ENCODE assay signal across 24 cellular contexts in genomic region chr11:120207517-120207916, GRCh38. TPM values are rescaled to one million over a fixed set of nuclear protein-coding genes. Genes with fewer than 3 reads are reported as not detected.
DNase-seq lines count a peak whose midpoint lies in the region; ATAC-seq, FAIRE-seq and TF ChIP-seq lines count a peak whose summit lies in the region.
"Had no signal": no experiment of that assay in that cellular context is flagged by ENCODE, and none has a peak within 500 bp of the region (broad histone marks: within the 10 kb centered on the region; RNA-seq: fewer than 3 reads in every experiment).

No MANE protein-coding gene starts in this region.

- H3K36me3 Mint-ChIP-seq in CD14-positive monocyte, result peaks cover 4 to 6% of the 10 kb centered on the region in 2 donors
- H3K36me3 Mint-ChIP-seq in activated naive CD8-positive, alpha-beta T cell treated with anti-CD3 and anti-CD28 coated beads for 36 hours, result no peaks in the 10 kb centered on the region

- TF ChIP-seq EP300 in HepG2 (IDR thresholded peaks at IDR 0.05; ENCODE audit: low read depth in 2 of 2, low read length in 2 of 2) (no peak), HepG2 (CRISPR knock-in tag; IDR thresholded peaks at IDR 0.05; ENCODE audit: borderline replicate concordance) (no peak)

- no peaks in the 10 kb centered on the region for H3K9me3 Mint-ChIP-seq in CD14-positive monocyte
- no peaks in the 10 kb centered on the region for H3K9me3 Mint-ChIP-seq in activated naive CD8-positive, alpha-beta T cell treated with anti-CD3 and anti-CD28 coated beads for 36 hours
- H3K9me3 Mint-ChIP-seq: CD8-positive, alpha-beta T cell; stimulated activated naive CD8-positive, alpha-beta T cell treated with anti-CD3 and anti-CD28 coated beads, Interleukin-15, amount 100 ng/mL, for 72 hours had no signal

- TF ChIP-seq POLR2A in HepG2 (IDR thresholded peaks at IDR 0.05; ENCODE audit: insufficient read depth in 1 of 2, low read depth in 2 of 2, low read length in 2 of 2) (no peak), spleen (IDR thresholded peaks at IDR 0.05) (no peak)

- H3K27ac ChIP-seq in PC-9 (peak overlapping the region; percentile 80), HepG2 (ENCODE audit: extremely low read length, insufficient read depth, low read length) (peak overlapping the region; percentile 52), spleen (peak overlapping the region in 7 of 8 donors; percentile 51 to 89 (median 83))
- H3K27ac ChIP-seq: HL-60, neutrophil, WERI-Rb-1 had no signal

- TF ChIP-seq CTCF in CD14-positive monocyte (IDR thresholded peaks at IDR 0.05) (no peak), PC-9 (conservative IDR thresholded peaks at IDR 0.05) (no peak), HepG2 (CRISPR knock-in tag; IDR thresholded peaks at IDR 0.05) (no peak), spleen (IDR thresholded peaks at IDR 0.05 in 8 of 11, conservative IDR thresholded peaks at IDR 0.05 in 3 of 11) (no peak)

- POLR2A ChIA-PET in PC-9 (lab: Charles Lee; ENCODE audit: unreplicated experiment), result no interaction called here
- POLR2A ChIA-PET in HepG2 (lab: Yijun Ruan, JAX), result interaction anchor here (1.0 to 5.4 kb wide), 10 partner anchors 10 to 467 kb away, joined by 3 to 92 read pairs (median 6); partner anchors contain the start of gene ARHGEF12

- H3K4me3 ChIP-seq in PC-9, result no peak overlapping the region
- peak overlapping the region; percentile 19 to 51 (median 21); a peak in 5 of 6 replicates for H3K4me3 ChIP-seq in HepG2 (replicated peaks in 1 of 3; ENCODE audit: insufficient read depth in 1 of 3, low read depth in 2 of 3, low read length in 3 of 3)
- no peak overlapping the region for H3K4me3 ChIP-seq in spleen
- H3K4me3 ChIP-seq: heart left ventricle had no signal

- H3K27me3 Mint-ChIP-seq in CD14-positive monocyte (ENCODE audit: low read depth in 3 of 3), result peaks cover 1 to 9% (median 7%) of the 10 kb centered on the region in 3 donors
- H3K27me3 Mint-ChIP-seq in activated naive CD8-positive, alpha-beta T cell treated with anti-CD3 and anti-CD28 coated beads for 36 hours, result peaks cover 3% of the 10 kb centered on the region

- H3K79me2 ChIP-seq in PC-9 (ENCODE audit: low read depth) (peaks cover 24% of the 10 kb centered on the region), HepG2 (ENCODE audit: insufficient read depth, low read length) (peaks cover 17% of the 10 kb centered on the region)

- 47% methylated on average over 7 of the region's 7 CpGs for WGBS in HepG2 (ENCODE audit: low lambda C conversion rate)
- WGBS in spleen, 5 donors, result 82 to 92% (median 87%) methylated on average over 7 of the region's 7 CpGs

- no peaks in the 10 kb centered on the region for H3K9me2 ChIP-seq in PC-9 (ENCODE audit: insufficient read depth)

- BruUV-seq in PC-9 (replicated peaks; lab: Mats Ljungman, UMichigan) (no TSS peak), HepG2 (replicated peaks; lab: Mats Ljungman, UMichigan) (no TSS peak)

- CTCF ChIA-PET in PC-9 (lab: Charles Lee), result no interaction called here
- CTCF ChIA-PET in HepG2 (lab: Yijun Ruan, JAX; ENCODE audit: low intra/inter-chr PET ratio, low total read pairs), result no interaction called here

- H3K36me3 ChIP-seq in PC-9 (ENCODE audit: low read depth) (no peaks in the 10 kb centered on the region), HepG2 (replicated peaks in 1 of 2; ENCODE audit: control insufficient read depth in 1 of 2, insufficient read depth in 2 of 2, low read length in 2 of 2) (no peaks in the 10 kb centered on the region), spleen (no peaks in the 10 kb centered on the region)
- H3K36me3 ChIP-seq: heart left ventricle, neutrophil, WERI-Rb-1 had no signal

- TF ChIP-seq RAD21 in HepG2 (CRISPR knock-in tag; IDR thresholded peaks at IDR 0.05), result no peak

- H3K4me1 Mint-ChIP-seq in CD14-positive monocyte, result peaks cover 63% of the 10 kb centered on the region
- H3K4me1 Mint-ChIP-seq in activated naive CD8-positive, alpha-beta T cell treated with anti-CD3 and anti-CD28 coated beads for 36 hours, result peaks cover 11% of the 10 kb centered on the region

- H4K20me1 ChIP-seq in PC-9 (ENCODE audit: insufficient read depth), result no peaks in the 10 kb centered on the region
- H4K20me1 ChIP-seq in HepG2 (ENCODE audit: insufficient read depth, low read length), result no peaks in the 10 kb centered on the region

- H3K4me3 Mint-ChIP-seq in CD14-positive monocyte, result peak overlapping the region; percentile 66 to 77
- no peak overlapping the region for H3K4me3 Mint-ChIP-seq in activated naive CD8-positive, alpha-beta T cell treated with anti-CD3 and anti-CD28 coated beads for 36 hours
- H3K4me3 Mint-ChIP-seq: stimulated activated naive CD8-positive, alpha-beta T cell treated with anti-CD3 and anti-CD28 coated beads, Interleukin-15, amount 100 ng/mL, for 72 hours had no signal

- intact Hi-C loops in CD14-positive monocyte (cut with micrococcal nuclease), result no loop called here
- intact Hi-C loops in PC-9 (cut with micrococcal nuclease; ENCODE audit: unreplicated experiment), result no loop called here
- intact Hi-C loops in HepG2 (cut with micrococcal nuclease; ENCODE audit: unreplicated experiment), result no loop called here
- intact Hi-C loops in spleen (cut with DNase I; ENCODE audit: low total_unique reads), result no loop called here

- H3K9ac ChIP-seq in HepG2 (ENCODE audit: insufficient read depth, low read depth, low read length), result peak overlapping the region; percentile 26

- no peak for FAIRE-seq in HepG2 (lab: Jason Lieb, UNC)

- DNase-seq in CD14-positive monocyte (ENCODE audit: low spot score), result no peak
- no peak for DNase-seq in PC-9
- no peak for DNase-seq in HepG2 (ENCODE audit: low spot score)
- no peak for DNase-seq in spleen
- no peak for DNase-seq in activated naive CD8-positive, alpha-beta T cell treated with anti-CD3 and anti-CD28 coated beads for 36 hours
- no peak for DNase-seq in HCEC 1CT
- DNase-seq in germinal center (ENCODE audit: low spot score), result no peak
- DNase-seq: activated CD4-positive, alpha-beta T cell treated with anti-CD3 and anti-CD28 coated beads, Interleukin-2, amount 50 U/mL, for 48 hours; activated CD8-positive, alpha-beta memory T cell treated with anti-CD3 and anti-CD28 coated beads, Interleukin-2, amount 50 U/mL, for 48 hours; activated effector memory CD4-positive, alpha-beta T cell treated with anti-CD3 and anti-CD28 coated beads, Interleukin-2, amount 50 U/mL, for 16 hours; CD8-positive, alpha-beta T cell; DMS153; GOT3; NCI-H526; stimulated activated CD4-positive, alpha-beta T cell treated with anti-CD3 and anti-CD28 coated beads, Interleukin-12 subunit alpha, Interleukin-12 subunit beta, amount 100 ng/mL, for 4 hours; stimulated activated naive CD8-positive, alpha-beta T cell treated with anti-CD3 and anti-CD28 coated beads, Interleukin-15, amount 100 ng/mL, for 72 hours; WERI-Rb-1 had no signal

- H2AFZ ChIP-seq in PC-9 (no peak overlapping the region), HepG2 (ENCODE audit: low read length) (no peak overlapping the region)

- no peak for ATAC-seq in HepG2
- ATAC-seq in GM18870 (IDR thresholded peaks at IDR 0.05; ENCODE audit: unreplicated experiment), result no peak
- ATAC-seq: CD8-positive, alpha-beta T cell; SK-N-SH treated with all-trans-retinoic acid at 6 μM for 48 hours; stimulated activated naive CD8-positive, alpha-beta T cell treated with anti-CD3 and anti-CD28 coated beads, Interleukin-15, amount 100 ng/mL, for 72 hours had no signal

- H3K4me1 ChIP-seq in PC-9 (replicated peaks; ENCODE audit: insufficient read depth) (peaks cover 38% of the 10 kb centered on the region), HepG2 (ENCODE audit: insufficient read depth, low read length) (peaks cover 68% of the 10 kb centered on the region), spleen (peaks cover 10 to 54% (median 34%) of the 10 kb centered on the region in 6 donors)

- in situ Hi-C loops in HepG2 (cut with HindIII; ENCODE audit: extremely low pct_ligation_motif_present, low pct_unique_long_range_greater_than_20kb), result no loop called here

- no peaks in the 10 kb centered on the region for H3K9me3 ChIP-seq in PC-9 (ENCODE audit: insufficient read depth, low read depth)
- H3K9me3 ChIP-seq in HepG2 (ENCODE audit: low read length), result no peaks in the 10 kb centered on the region
- H3K9me3 ChIP-seq in spleen, result no peaks in the 10 kb centered on the region
- H3K9me3 ChIP-seq: heart left ventricle, neutrophil had no signal

- H3K4me2 ChIP-seq in PC-9 (peak overlapping the region; percentile 98), HepG2 (ENCODE audit: low read depth, low read length) (peak overlapping the region; percentile 72)

- H3F3A ChIP-seq in PC-9 (ENCODE audit: insufficient read depth, low read depth), result peaks cover 33% of the 10 kb centered on the region

- peak overlapping the region; percentile 93 to 99 (median 98) for H3K27ac Mint-ChIP-seq in CD14-positive monocyte
- H3K27ac Mint-ChIP-seq in activated naive CD8-positive, alpha-beta T cell treated with anti-CD3 and anti-CD28 coated beads for 36 hours, result no peak overlapping the region
- H3K27ac Mint-ChIP-seq: CD8-positive, alpha-beta T cell; stimulated activated naive CD8-positive, alpha-beta T cell treated with anti-CD3 and anti-CD28 coated beads, Interleukin-15, amount 100 ng/mL, for 72 hours had no signal

- H3K27me3 ChIP-seq in PC-9 (ENCODE audit: insufficient read depth, low read depth), result no peaks in the 10 kb centered on the region
- H3K27me3 ChIP-seq in HepG2 (ENCODE audit: control insufficient read depth in 1 of 2, insufficient read depth in 2 of 2, low read length in 2 of 2), result no peaks in the 10 kb centered on the region
- peaks cover 0 to 38% (median 0%) of the 10 kb centered on the region in 7 donors for H3K27me3 ChIP-seq in spleen (replicated peaks in 1 of 7)
- H3K27me3 ChIP-seq: heart left ventricle had no signal

RNA-seq across cellular contexts. Expression of gene OAF, which starts 3.3 kb away (rescaled TPM):
- 10 to 100 TPM; 31.5 to 49.2 TPM for polyA plus RNA-seq in CD14-positive monocyte
- total RNA-seq in PC-9 (2021), result 45.6 and 66.1 TPM in 2 replicates
- total RNA-seq in HepG2 (2016; rRNA removed; fragmentation: Illumina TruSeq; extraction: Trizol), result 37.5 and 63.7 TPM in 2 replicates
- total RNA-seq in HepG2 (2016; cell fraction: cytosol; rRNA removed; fragmentation: Illumina TruSeq; extraction: Trizol; ENCODE audit: low read depth), result 67.5 and 74.8 TPM in 2 replicates
- 30.7 and 64.6 TPM in 2 replicates for total RNA-seq in HepG2 (2016; cell fraction: insoluble cytoplasmic fraction; rRNA removed; fragmentation: Illumina TruSeq; extraction: Trizol)
- total RNA-seq in HepG2 (2016; cell fraction: membrane; rRNA removed; fragmentation: Illumina TruSeq; extraction: Trizol), result 118 and 139 TPM in 2 replicates
- total RNA-seq in HepG2 (2016; cell fraction: nucleus; rRNA removed; fragmentation: Illumina TruSeq; extraction: Trizol), result 44.9 and 59.4 TPM in 2 replicates
- 92.9 and 94.6 TPM in 2 replicates for polyA plus RNA-seq in HepG2 (2011; rRNA removed)
- 77.3 and 145 TPM in 2 replicates for polyA plus RNA-seq in HepG2 (2011; cell fraction: cytosol; rRNA removed)
- 93.1 and 106 TPM in 2 replicates for polyA plus RNA-seq in HepG2 (2011; cell fraction: nucleus; rRNA removed)
- 22.4 and 31.8 TPM in 2 replicates for polyA plus RNA-seq in HepG2 (2012)
- 159 and 175 TPM in 2 replicates for polyA plus RNA-seq in HepG2 (2016; cell fraction: cytosol; fragmentation: Illumina TruSeq; extraction: Trizol; ENCODE audit: low read depth)
- 64.4 and 78.3 TPM in 2 replicates for polyA plus RNA-seq in HepG2 (2016; cell fraction: insoluble cytoplasmic fraction; fragmentation: Illumina TruSeq; extraction: Trizol; ENCODE audit: low read depth)
- 207 and 216 TPM in 2 replicates for polyA plus RNA-seq in HepG2 (2016; cell fraction: membrane; fragmentation: Illumina TruSeq; extraction: Trizol; ENCODE audit: low read depth)
- 162 and 173 TPM in 2 replicates for polyA plus RNA-seq in HepG2 (2016; cell fraction: nucleus; fragmentation: Illumina TruSeq; extraction: Trizol; ENCODE audit: insufficient read depth, low read depth)
- polyA minus RNA-seq in HepG2 (2011; rRNA and poly(A)+ RNA removed; ENCODE audit: low replicate concordance), result 19.0 and 113 TPM in 2 replicates
- 47.6 and 70.8 TPM in 2 replicates for polyA minus RNA-seq in HepG2 (2011; cell fraction: cytosol; rRNA and poly(A)+ RNA removed)
- 28.5 and 32.1 TPM in 2 replicates for polyA minus RNA-seq in HepG2 (2011; cell fraction: nucleus; rRNA and poly(A)+ RNA removed)
- total RNA-seq in spleen, result 100 to 1,000 TPM in 1 of 7 donors, 10 to 100 TPM in 6; 28.3 to 148 (median 82.6) TPM
- polyA plus RNA-seq in spleen, result 10 to 100 TPM; 10.6 to 44.1 (median 20.5) TPM
- total RNA-seq in activated naive CD8-positive, alpha-beta T cell treated with anti-CD3 and anti-CD28 coated beads for 36 hours, result 1 to 10 TPM; 3.0 to 3.6 TPM

RNA-seq across cellular contexts. Expression of gene POU2F3, which starts 32.4 kb away (rescaled TPM):
- polyA plus RNA-seq in CD14-positive monocyte (under 1 TPM in 1 of 2 donors, not detected in 1; 0.54 TPM), HepG2 (2011; rRNA removed) (not detected in 2 replicates), spleen (under 1 TPM; 0.04 to 0.16 (median 0.05) TPM)
- total RNA-seq in PC-9 (2021) (2.3 and 2.9 TPM in 2 replicates), HepG2 (2016; rRNA removed; fragmentation: Illumina TruSeq; extraction: Trizol) (not detected in 2 replicates), spleen (under 1 TPM in 3 of 7 donors, not detected in 4; 0.22 to 0.27 (median 0.26) TPM)
- not detected in 2 replicates for total RNA-seq in HepG2 (2016; cell fraction: cytosol; rRNA removed; fragmentation: Illumina TruSeq; extraction: Trizol; ENCODE audit: low read depth)
- not detected in 2 replicates for total RNA-seq in HepG2 (2016; cell fraction: insoluble cytoplasmic fraction; rRNA removed; fragmentation: Illumina TruSeq; extraction: Trizol)
- not detected in 2 replicates for total RNA-seq in HepG2 (2016; cell fraction: membrane; rRNA removed; fragmentation: Illumina TruSeq; extraction: Trizol)
- not detected in 2 replicates for total RNA-seq in HepG2 (2016; cell fraction: nucleus; rRNA removed; fragmentation: Illumina TruSeq; extraction: Trizol)
- not detected in 2 replicates for polyA plus RNA-seq in HepG2 (2011; cell fraction: cytosol; rRNA removed)
- polyA plus RNA-seq in HepG2 (2011; cell fraction: nucleus; rRNA removed), result not detected in 2 replicates
- polyA plus RNA-seq in HepG2 (2012), result not detected in 2 replicates
- not detected in 2 replicates for polyA plus RNA-seq in HepG2 (2016; cell fraction: cytosol; fragmentation: Illumina TruSeq; extraction: Trizol; ENCODE audit: low read depth)
- polyA plus RNA-seq in HepG2 (2016; cell fraction: insoluble cytoplasmic fraction; fragmentation: Illumina TruSeq; extraction: Trizol; ENCODE audit: low read depth), result not detected in 2 replicates
- polyA plus RNA-seq in HepG2 (2016; cell fraction: membrane; fragmentation: Illumina TruSeq; extraction: Trizol; ENCODE audit: low read depth), result not detected in 2 replicates
- not detected in 2 replicates for polyA plus RNA-seq in HepG2 (2016; cell fraction: nucleus; fragmentation: Illumina TruSeq; extraction: Trizol; ENCODE audit: insufficient read depth, low read depth)
- 0.30 TPM in 1 of 2 replicates, not detected in the other for polyA minus RNA-seq in HepG2 (2011; rRNA and poly(A)+ RNA removed; ENCODE audit: low replicate concordance)
- polyA minus RNA-seq in HepG2 (2011; cell fraction: cytosol; rRNA and poly(A)+ RNA removed), result not detected in 2 replicates
- polyA minus RNA-seq in HepG2 (2011; cell fraction: nucleus; rRNA and poly(A)+ RNA removed), result not detected in 2 replicates
- not detected for total RNA-seq in activated naive CD8-positive, alpha-beta T cell treated with anti-CD3 and anti-CD28 coated beads for 36 hours
- total RNA-seq: CD8-positive, alpha-beta T cell; endothelial cell of umbilical vein; G401 had no signal
- polyA plus RNA-seq: heart left ventricle had no signal

Comparison
In these comparisons a context has a peak if more than half of its experiments do, and no peak if none do; other contexts are left out.
1. H3K4me3 ChIP-seq: peak in HepG2 (3 of 3); none in PC-9 (single experiment) and spleen (0 of 8).
2. RNA of gene OAF, which starts 3.3 kb away (total RNA-seq): 28.3 to 148 TPM in spleen, 30.7 to 139 TPM in HepG2 and 45.6 to 66.1 TPM in PC-9; 3.0 to 3.6 TPM in activated naive CD8-positive, alpha-beta T cell treated with anti-CD3 and anti-CD28 coated beads for 36 hours; every median in the first group is over 4 times any median in the second.
3. Peak in every context shown above with its lines, with median percentiles within 50 percentile points of each other: H3K27ac ChIP-seq.